ENCODE assay signal across 1 cellular context in the genomic region with DNA sequence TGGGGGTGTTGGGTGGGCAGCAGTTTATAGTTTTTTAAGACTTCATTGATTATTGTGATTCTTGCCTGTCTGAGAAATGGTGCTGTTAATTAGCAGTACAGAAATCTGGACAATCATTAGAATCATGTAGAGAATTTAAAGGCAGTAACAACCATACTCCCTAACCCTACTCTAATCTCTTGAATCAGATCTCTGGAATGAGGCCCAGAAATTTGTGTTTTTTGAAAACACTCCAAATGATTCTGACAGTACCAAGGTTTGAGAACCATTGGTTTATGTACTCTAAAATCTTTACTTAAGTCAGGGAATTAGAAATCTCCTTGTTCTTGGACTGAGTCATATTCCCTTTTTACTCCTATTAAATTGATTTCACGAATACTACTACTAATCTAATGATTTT.
TF ChIP-seq lines count a peak whose summit lies in the region.

No MANE protein-coding gene starts in this region.

TF ChIP-seq in WTC11, 78 proteins besides CTCF, POLR2A, EP300 and RAD21 (continued from another document):
- TF ChIP-seq GTF2I (CRISPR knock-in tag; conservative IDR thresholded peaks at IDR 0.05): no peak
- TF ChIP-seq, protein P1, sequence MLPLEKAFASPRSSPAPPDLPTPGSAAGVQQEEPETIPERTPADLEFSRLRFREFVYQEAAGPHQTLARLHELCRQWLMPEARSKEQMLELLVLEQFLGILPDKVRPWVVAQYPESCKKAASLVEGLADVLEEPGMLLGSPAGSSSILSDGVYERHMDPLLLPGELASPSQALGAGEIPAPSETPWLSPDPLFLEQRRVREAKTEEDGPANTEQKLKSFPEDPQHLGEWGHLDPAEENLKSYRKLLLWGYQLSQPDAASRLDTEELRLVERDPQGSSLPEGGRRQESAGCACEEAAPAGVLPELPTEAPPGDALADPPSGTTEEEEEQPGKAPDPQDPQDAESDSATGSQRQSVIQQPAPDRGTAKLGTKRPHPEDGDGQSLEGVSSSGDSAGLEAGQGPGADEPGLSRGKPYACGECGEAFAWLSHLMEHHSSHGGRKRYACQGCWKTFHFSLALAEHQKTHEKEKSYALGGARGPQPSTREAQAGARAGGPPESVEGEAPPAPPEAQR (CRISPR knock-in tag; IDR thresholded peaks at IDR 0.05): no peak
- TF ChIP-seq FOXJ3 (CRISPR knock-in tag; IDR thresholded peaks at IDR 0.05; ENCODE audit: borderline replicate concordance): no peak
- no peak for TF ChIP-seq IRF2 (CRISPR knock-in tag; IDR thresholded peaks at IDR 0.05; ENCODE audit: borderline replicate concordance, low read depth)
